ENCODE assay signal across 8 cellular contexts in the genomic region with DNA sequence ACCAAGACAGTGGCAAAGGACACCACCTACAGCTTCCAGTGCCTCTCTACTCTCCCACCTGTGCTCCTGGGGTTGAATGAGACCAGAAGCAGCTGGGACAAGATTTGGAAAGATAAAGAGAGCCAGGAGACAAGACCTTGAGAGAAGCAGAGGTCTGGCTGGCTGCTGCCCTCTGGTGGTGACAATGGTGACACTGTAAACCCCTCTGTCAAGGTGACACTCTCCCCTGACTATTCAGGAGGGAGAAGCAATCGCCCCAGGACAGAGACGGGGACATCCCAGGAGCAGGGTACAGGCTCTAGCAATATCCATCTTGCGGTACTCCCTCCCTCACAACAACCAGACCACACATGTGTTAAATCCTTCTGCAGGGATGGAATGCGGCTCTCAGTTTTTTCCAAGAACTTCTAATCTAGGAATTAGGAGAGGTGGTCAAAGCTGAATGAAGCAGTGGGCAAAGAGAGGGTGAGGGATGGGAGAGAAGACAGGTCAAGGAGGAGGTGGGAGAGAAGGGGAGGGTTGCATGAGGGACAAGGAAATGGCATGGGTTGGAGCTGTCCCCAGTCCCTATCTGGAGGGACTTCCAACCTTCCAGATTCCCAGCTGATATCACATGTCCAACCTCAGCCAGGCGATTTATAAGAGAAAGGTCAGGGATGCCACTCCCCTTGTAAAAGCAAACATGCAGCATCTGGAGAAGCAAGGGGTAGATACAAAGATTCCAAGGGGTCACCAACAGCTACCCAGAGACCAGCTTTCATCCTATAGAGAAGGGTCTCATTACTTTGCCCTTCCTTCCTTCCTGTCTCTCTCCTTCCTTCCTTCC. TPM values are rescaled to one million over a fixed set of nuclear protein-coding genes. Genes with fewer than 3 reads are reported as not detected.
A peak's percentile ranks its signal among the peaks of the same experiment; 100 is the strongest.
DNase-seq lines count a peak whose midpoint lies in the region; ATAC-seq lines count a peak whose summit lies in the region.

No MANE protein-coding gene starts in this region.

- peak; percentile 84 for DNase-seq in COLO829 (ENCODE audit: low spot score)
- DNase-seq in HT1080 (ENCODE audit: low read depth) = peak; percentile 66
- DNase-seq in OCI-M1 (lab: John Stamatoyannopoulos, UW) = peak; percentile 78
- peak; percentile 73 for DNase-seq in activated T-cell treated with anti-CD3 and anti-CD28 coated beads for 4 hours
- peak; percentile 79 for DNase-seq in natural killer cell treated with Interleukin-12 subunit alpha and Interleukin-12 subunit beta and Interleukin-15 and Interleukin-18, amount 100 ng/mL, for 72 hours (ENCODE audit: low spot score)
- peak; percentile 86 for DNase-seq in stimulated activated naive CD8-positive, alpha-beta T cell treated with anti-CD3 and anti-CD28 coated beads, Interleukin-15, Interleukin-2, amounts not matched to agents 100 U/mL and 50 U/mL, for 24 hours

- H3K9me3 Mint-ChIP-seq in natural killer cell treated with Interleukin-12 subunit alpha and Interleukin-12 subunit beta and Interleukin-15 and Interleukin-18, amount 100 ng/mL, for 72 hours = no peaks in the 10 kb centered on the region

- no peaks in the 10 kb centered on the region for H3K36me3 Mint-ChIP-seq in natural killer cell treated with Interleukin-12 subunit alpha and Interleukin-12 subunit beta and Interleukin-15 and Interleukin-18, amount 100 ng/mL, for 72 hours

- H3K4me1 Mint-ChIP-seq in natural killer cell treated with Interleukin-12 subunit alpha and Interleukin-12 subunit beta and Interleukin-15 and Interleukin-18, amount 100 ng/mL, for 72 hours (ENCODE audit: low read depth in 2 of 2) = peaks cover 27 to 35% of the 10 kb centered on the region in 2 donors

- no peaks in the 10 kb centered on the region for H3K27me3 Mint-ChIP-seq in natural killer cell treated with Interleukin-12 subunit alpha and Interleukin-12 subunit beta and Interleukin-15 and Interleukin-18, amount 100 ng/mL, for 72 hours

- peak; percentile 51 for ATAC-seq in esophagus mucosa
- ATAC-seq in natural killer cell treated with Interleukin-12 subunit alpha and Interleukin-12 subunit beta and Interleukin-15 and Interleukin-18, amount 100 ng/mL, for 72 hours = peak in 1 of 2 donors; percentile 34
- peak; percentile 41 for ATAC-seq in stimulated activated naive CD8-positive, alpha-beta T cell treated with anti-CD3 and anti-CD28 coated beads, Interleukin-15, Interleukin-2, amounts not matched to agents 100 U/mL and 50 U/mL, for 24 hours
- ATAC-seq in HG03097 (IDR thresholded peaks at IDR 0.05; ENCODE audit: low FRiP score, unreplicated experiment) = no peak

- no peak overlapping the region for H3K4me3 Mint-ChIP-seq in natural killer cell treated with Interleukin-12 subunit alpha and Interleukin-12 subunit beta and Interleukin-15 and Interleukin-18, amount 100 ng/mL, for 72 hours

- peak overlapping the region in 1 of 2 donors; percentile 66 for H3K27ac Mint-ChIP-seq in natural killer cell treated with Interleukin-12 subunit alpha and Interleukin-12 subunit beta and Interleukin-15 and Interleukin-18, amount 100 ng/mL, for 72 hours

RNA-seq across cellular contexts. Expression of a gene that starts 2.9 kb away (rescaled TPM):
- 0.47 TPM in 1 of 2 replicates, not detected in the other for total RNA-seq in HT1080 (2014; rRNA removed; shearing (Covaris generic))
- 0.16 and 0.34 TPM in 2 replicates for polyA plus RNA-seq in HT1080 (2015; cell fraction: cytosol; rRNA removed)
- polyA plus RNA-seq in HT1080 (2015; cell fraction: nucleus; rRNA removed) = 0.31 and 1.1 TPM in 2 replicates
- 0.20 TPM for total RNA-seq in esophagus mucosa
- total RNA-seq in natural killer cell treated with Interleukin-12 subunit alpha and Interleukin-12 subunit beta and Interleukin-15 and Interleukin-18, amount 100 ng/mL, for 72 hours = not detected

RNA-seq across cellular contexts. Expression of a gene that starts 17.1 kb away (rescaled TPM):
- total RNA-seq in HT1080 (2014; rRNA removed; shearing (Covaris generic)) = 10.3 and 13.7 TPM in 2 replicates
- polyA plus RNA-seq in HT1080 (2015; cell fraction: cytosol; rRNA removed) = 0.85 and 0.91 TPM in 2 replicates
- polyA plus RNA-seq in HT1080 (2015; cell fraction: nucleus; rRNA removed) = 0.06 and 0.57 TPM in 2 replicates
- total RNA-seq in esophagus mucosa = 2.7 TPM
- 10 to 100 TPM; 26.9 to 54.1 TPM for total RNA-seq in natural killer cell treated with Interleukin-12 subunit alpha and Interleukin-12 subunit beta and Interleukin-15 and Interleukin-18, amount 100 ng/mL, for 72 hours

RNA-seq across cellular contexts. Expression of a gene that starts 17.3 kb away (rescaled TPM):
- total RNA-seq in HT1080 (2014; rRNA removed; shearing (Covaris generic)) = 10.9 and 17.1 TPM in 2 replicates
- 2.7 and 3.7 TPM in 2 replicates for polyA plus RNA-seq in HT1080 (2015; cell fraction: cytosol; rRNA removed)
- 3.1 and 3.2 TPM in 2 replicates for polyA plus RNA-seq in HT1080 (2015; cell fraction: nucleus; rRNA removed)
- total RNA-seq in esophagus mucosa = 0.28 TPM
- 10 to 100 TPM; 15.3 to 19.6 TPM for total RNA-seq in natural killer cell treated with Interleukin-12 subunit alpha and Interleukin-12 subunit beta and Interleukin-15 and Interleukin-18, amount 100 ng/mL, for 72 hours
